ENCODE assay signal across 22 cellular contexts in the genomic region with DNA sequence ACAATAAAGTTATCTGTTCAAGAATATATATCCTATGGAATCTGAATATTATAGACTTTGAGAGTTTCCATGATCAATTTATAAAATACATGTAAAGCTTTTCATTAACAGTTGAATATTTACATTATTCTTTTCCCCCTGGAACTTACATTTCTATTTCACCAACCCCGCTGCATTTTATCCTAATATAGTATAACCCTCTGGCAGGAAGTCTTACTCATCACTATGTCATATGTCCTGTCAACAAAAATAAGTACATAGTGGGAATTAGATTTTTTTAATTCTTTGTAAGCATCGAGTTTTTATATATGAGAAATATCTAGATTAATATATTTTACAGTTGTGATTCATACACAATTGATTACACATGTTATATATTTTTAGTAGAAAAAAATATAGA.
DNase-seq lines count a peak whose midpoint lies in the region; ATAC-seq, FAIRE-seq and TF ChIP-seq lines count a peak whose summit lies in the region.
"Had no signal": no experiment of that assay in that cellular context is flagged by ENCODE, and none has a peak within 500 bp of the region (broad histone marks: within the 10 kb centered on the region; RNA-seq: fewer than 3 reads in every experiment).

No MANE protein-coding gene starts in this region.

- 2% methylated on average over 2 of the region's 2 CpGs for WGBS in A549 (ENCODE audit: missing lambda C conversion rate)
- 0 to 1% methylated on average over 2 of the region's 2 CpGs for whole genome bisulfite sequencing in GM23248 (ENCODE audit: low coverage in 1 of 2, low lambda C conversion rate in 2 of 2, missing lambda C conversion rate in 2 of 2), 2 experiments

- no peak for FAIRE-seq in A549 (lab: Jason Lieb, UNC)
- FAIRE-seq: GM12878, pancreas had no signal

- no peak for TF ChIP-seq CTCF in A549 (IDR thresholded peaks at IDR 0.05)
- TF ChIP-seq CTCF in RWPE2 (IDR thresholded peaks at IDR 0.05; ENCODE audit: poor library complexity, severe bottlenecking): no peak
- TF ChIP-seq CTCF in fibroblast of lung (conservative IDR thresholded peaks at IDR 0.05 in 1 of 2, IDR thresholded peaks at IDR 0.05 in 1 of 2; ENCODE audit: low read depth in 1 of 2, low read length in 2 of 2): no peak

- TF ChIP-seq RAD21 in A549 (conservative IDR thresholded peaks at IDR 0.05 in 1 of 2, IDR thresholded peaks at IDR 0.05 in 1 of 2): no peak

- DNase-seq in A549 (ENCODE audit: low read depth in 1 of 2, low spot score in 1 of 2) (no peak), GM23248 (peak; percentile 77), RWPE2 (ENCODE audit: low spot score) (no peak), fibroblast of lung (ENCODE audit: low read depth in 2 of 2) (peak; percentile 32 to 75), NCI-H1694 treated with DMSO at 0.1 percent for 48 hours (lab: John Stamatoyannopoulos, UW) (no peak), T-helper 9 cell (no peak)
- DNase-seq in activated naive CD4-positive, alpha-beta T cell treated with anti-CD3 and anti-CD28 coated beads, Interleukin-2, amount 50 U/mL, for 16 hours: no peak
- DNase-seq: activated CD8-positive, alpha-beta T cell treated with anti-CD3 and anti-CD28 coated beads for 36 hours; activated naive CD8-positive, alpha-beta T cell treated with anti-CD3 and anti-CD28 coated beads, Interleukin-2, amount 50 U/mL, for 24 hours; activated T-cell treated with anti-CD3 and anti-CD28 coated beads, Interleukin-2, amount 50 U/mL, for 48 hours; cerebellar nuclear complex; GDM1; lower lobe of right lung; NCI-H1092; NCI-H748 treated with DMSO at 0.1 percent for 48 hours; pancreas; stimulated activated CD4-positive, alpha-beta T cell treated with anti-CD3 and anti-CD28 coated beads, Interleukin-2, amount 100 ng/mL, for 48 hours; substantia nigra had no signal

- H3F3A ChIP-seq in GM23248 (ENCODE audit: insufficient read depth): peaks cover 14% of the 10 kb centered on the region

- CTCF ChIA-PET in A549 (lab: Yijun Ruan, JAX): no interaction called here

- TF ChIP-seq POLR2A in A549 (IDR thresholded peaks at IDR 0.05; ENCODE audit: low read length): no peak

- no peak for TF ChIP-seq EP300 in A549 (IDR thresholded peaks at IDR 0.05)

- POLR2A ChIA-PET in A549 (lab: Yijun Ruan, JAX): no interaction called here

- no peak for ATAC-seq in A549
- peak; percentile 86 for ATAC-seq in RWPE2 (ENCODE audit: low read depth)
- no peak for ATAC-seq in HG03139 (IDR thresholded peaks at IDR 0.05; ENCODE audit: unreplicated experiment)
- ATAC-seq: activated CD8-positive, alpha-beta T cell treated with anti-CD3 and anti-CD28 coated beads for 36 hours; activated naive CD8-positive, alpha-beta T cell treated with anti-CD3 and anti-CD28 coated beads, Interleukin-2, amount 50 U/mL, for 24 hours; GM12878; pancreas; sciatic nerve had no signal

- H3K79me2 ChIP-seq in GM23248 (ENCODE audit: insufficient read depth): no peaks in the 10 kb centered on the region
- H3K79me2 ChIP-seq in fibroblast of lung (ENCODE audit: control insufficient read depth, insufficient read depth, low read length): no peaks in the 10 kb centered on the region

- H3K9ac ChIP-seq in GM23248: no peak overlapping the region
- H3K9ac ChIP-seq in fibroblast of lung (ENCODE audit: insufficient read depth, low read length): no peak overlapping the region

- H3K4me2 ChIP-seq in A549 (peak overlapping the region; percentile 44; the same call in 2 of the 3 replicates), GM23248 (ENCODE audit: unreplicated experiment) (peak overlapping the region; percentile 68), fibroblast of lung (ENCODE audit: extremely low read depth, insufficient read depth, low read length) (no peak overlapping the region)

- H3K4me3 ChIP-seq in A549 (no peak overlapping the region), GM23248 (peak overlapping the region; percentile 33), RWPE2 (ENCODE audit: severe bottlenecking) (no peak overlapping the region), fibroblast of lung (replicated peaks in 1 of 4; ENCODE audit: control extremely low read depth in 1 of 4, insufficient read depth in 1 of 4, low read depth in 3 of 4, low read length in 4 of 4) (no peak overlapping the region)
- H3K4me3 ChIP-seq: GM12878, lower lobe of right lung, pancreas, vagina had no signal

- H3K4me1 ChIP-seq in A549: peaks cover 18% of the 10 kb centered on the region
- H3K4me1 ChIP-seq in GM23248 (ENCODE audit: insufficient read depth): peaks cover 23% of the 10 kb centered on the region
- peaks cover 13% of the 10 kb centered on the region for H3K4me1 ChIP-seq in RWPE2 (ENCODE audit: insufficient read depth, poor library complexity, severe bottlenecking)
- peaks cover 1% of the 10 kb centered on the region for H3K4me1 ChIP-seq in fibroblast of lung (ENCODE audit: control insufficient read depth, extremely low read depth, insufficient read depth, low read length)
- H3K4me1 ChIP-seq: lower lobe of right lung, pancreas, vagina had no signal

- H4K20me1 ChIP-seq in GM23248 (ENCODE audit: insufficient read depth) (no peaks in the 10 kb centered on the region), fibroblast of lung (ENCODE audit: control insufficient read depth, extremely low read depth, insufficient read depth, low read length) (no peaks in the 10 kb centered on the region)

- no peaks in the 10 kb centered on the region for H3K9me2 ChIP-seq in GM23248 (ENCODE audit: insufficient read depth)

- H3K36me3 ChIP-seq in GM23248 (ENCODE audit: low read depth) (no peaks in the 10 kb centered on the region), RWPE2 (ENCODE audit: low read depth) (no peaks in the 10 kb centered on the region), fibroblast of lung (ENCODE audit: control insufficient read depth, insufficient read depth, low read length) (no peaks in the 10 kb centered on the region)
- H3K36me3 ChIP-seq: lower lobe of right lung, pancreas, vagina had no signal

- in situ Hi-C loops in GM23248 (cut with MboI): no loop called here

- H3K9me3 ChIP-seq in A549 (no peaks in the 10 kb centered on the region), GM23248 (ENCODE audit: low read depth) (no peaks in the 10 kb centered on the region), RWPE2 (ENCODE audit: severe bottlenecking) (no peaks in the 10 kb centered on the region), fibroblast of lung (ENCODE audit: control insufficient read depth, insufficient read depth, low read depth, low read length) (no peaks in the 10 kb centered on the region)
- H3K9me3 ChIP-seq: lower lobe of right lung, pancreas, vagina had no signal

- H2AFZ ChIP-seq in GM23248: peak overlapping the region; percentile 23
- no peak overlapping the region for H2AFZ ChIP-seq in fibroblast of lung (ENCODE audit: low read length)

- H3K27ac ChIP-seq in A549 (no peak overlapping the region; a peak in 1 of 6 replicates), GM23248 (0 out of 2 replicates have a peak overlapping the region, but pooled peaks have one; percentile 11), RWPE2 (ENCODE audit: poor library complexity, severe bottlenecking) (peak overlapping the region; percentile 25), fibroblast of lung (ENCODE audit: insufficient read depth, low read length) (no peak overlapping the region)
- H3K27ac ChIP-seq: lower lobe of right lung, pancreas, vagina had no signal

- H3K27me3 ChIP-seq in GM23248 (replicated peaks; ENCODE audit: insufficient read depth): no peaks in the 10 kb centered on the region
- no peaks in the 10 kb centered on the region for H3K27me3 ChIP-seq in RWPE2 (ENCODE audit: insufficient read depth, poor library complexity, severe bottlenecking)
- H3K27me3 ChIP-seq in fibroblast of lung (ENCODE audit: control insufficient read depth, insufficient read depth, low read length): no peaks in the 10 kb centered on the region
- H3K27me3 ChIP-seq: vagina had no signal

TF ChIP-seq in A549, 52 proteins besides CTCF, POLR2A, EP300 and RAD21:
- TF ChIP-seq HDAC2 (IDR thresholded peaks at IDR 0.05) (no peak), FOXS1 (CRISPR knock-in tag; IDR thresholded peaks at IDR 0.05) (no peak), NR3C1 (IDR thresholded peaks at IDR 0.05) (no peak), CBX2 (IDR thresholded peaks at IDR 0.05; ENCODE audit: borderline replicate concordance, low read depth) (no peak), ZSCAN20 (CRISPR knock-in tag; IDR thresholded peaks at IDR 0.05) (no peak)
- TF ChIP-seq, protein P1, sequence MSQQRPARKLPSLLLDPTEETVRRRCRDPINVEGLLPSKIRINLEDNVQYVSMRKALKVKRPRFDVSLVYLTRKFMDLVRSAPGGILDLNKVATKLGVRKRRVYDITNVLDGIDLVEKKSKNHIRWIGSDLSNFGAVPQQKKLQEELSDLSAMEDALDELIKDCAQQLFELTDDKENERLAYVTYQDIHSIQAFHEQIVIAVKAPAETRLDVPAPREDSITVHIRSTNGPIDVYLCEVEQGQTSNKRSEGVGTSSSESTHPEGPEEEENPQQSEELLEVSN (IDR thresholded peaks at IDR 0.05; ENCODE audit: borderline replicate concordance, low read depth): no peak

Comparison
In these comparisons a context has a peak if more than half of its experiments do, and no peak if none do; other contexts are left out.
1. DNase-seq: peak in GM23248 (single experiment) and fibroblast of lung (2 of 2); none in A549 (0 of 2), RWPE2 (single experiment), NCI-H1694 treated with DMSO at 0.1 percent for 48 hours (single experiment), T-helper 9 cell (single experiment) and activated naive CD4-positive, alpha-beta T cell treated with anti-CD3 and anti-CD28 coated beads, Interleukin-2, amount 50 U/mL, for 16 hours (single experiment).
2. H3K27ac ChIP-seq: peak in GM23248 (single experiment) and RWPE2 (single experiment); none in A549 (0 of 2) and fibroblast of lung (single experiment).